In the genomic region with DNA sequence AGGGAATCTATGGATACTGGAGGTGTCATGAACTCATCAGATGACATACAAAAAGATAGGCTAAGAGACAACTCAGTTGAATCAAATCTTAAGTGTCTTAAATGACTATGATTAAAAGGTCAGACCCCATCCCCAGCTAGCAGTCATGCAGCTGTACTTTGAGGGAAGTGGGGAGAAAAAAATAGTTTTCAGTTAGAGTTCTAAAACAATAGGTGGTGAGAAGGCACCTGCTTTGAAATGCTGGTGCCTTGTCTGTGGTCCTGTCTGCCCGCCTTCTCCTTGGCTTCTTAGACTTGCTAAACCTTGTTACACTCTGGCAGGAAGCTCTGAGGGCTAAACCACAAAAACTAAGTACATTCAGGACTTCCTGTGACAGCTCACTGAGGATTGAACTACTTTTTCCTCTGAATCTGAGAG, we compare ENCODE assay signal across 9 cellular contexts. TPM values are rescaled to one million over a fixed set of nuclear protein-coding genes. Genes with fewer than 3 reads are reported as not detected.
DNase-seq lines count a peak whose midpoint lies in the region; ATAC-seq and TF ChIP-seq lines count a peak whose summit lies in the region.
"Had no signal": no experiment of that assay in that cellular context is flagged by ENCODE, and none has a peak within 500 bp of the region (broad histone marks: within the 10 kb centered on the region; RNA-seq: fewer than 3 reads in every experiment).

No MANE protein-coding gene starts in this region.

- H3K9me2 ChIP-seq in Loucy (replicated peaks; ENCODE audit: low read depth, low read length), result no peaks in the 10 kb centered on the region

- H3K36me3 ChIP-seq in Loucy (ENCODE audit: insufficient read depth, low read length), result no peaks in the 10 kb centered on the region

- H2AFZ ChIP-seq in Loucy (ENCODE audit: low read length), result no peak overlapping the region

- H3K9me3 ChIP-seq in Loucy (ENCODE audit: insufficient read depth, low read depth, low read length), result 0 out of 2 replicates have a peak, but pooled peaks cover 5% of the 10 kb centered on the region

- peak; percentile 92 for ATAC-seq in GM21529 (IDR thresholded peaks at IDR 0.05; ENCODE audit: unreplicated experiment)

- H3K79me2 ChIP-seq in Loucy (ENCODE audit: insufficient read depth, low read length), result no peaks in the 10 kb centered on the region

- H3K4me2 ChIP-seq in Loucy (ENCODE audit: low read depth, low read length, poor library complexity, severe bottlenecking), result peak overlapping the region; percentile 75

- H3K9ac ChIP-seq in Loucy (ENCODE audit: low read depth, low read length, poor library complexity, severe bottlenecking), result peak overlapping the region; percentile 54

- TF ChIP-seq CTCF in Loucy (conservative IDR thresholded peaks at IDR 0.05; ENCODE audit: low read length) (no peak), coronary artery (IDR thresholded peaks at IDR 0.05) (no peak)

- peak overlapping the region; percentile 100 for H3K27ac Mint-ChIP-seq in activated T-cell treated with anti-CD3 and anti-CD28 coated beads, Interleukin-2, amount 50 U/mL, for 24 hours

- peak overlapping the region; percentile 94 for H3K4me3 Mint-ChIP-seq in activated T-cell treated with anti-CD3 and anti-CD28 coated beads, Interleukin-2, amount 50 U/mL, for 24 hours

- H3K36me3 Mint-ChIP-seq in activated T-cell treated with anti-CD3 and anti-CD28 coated beads, Interleukin-2, amount 50 U/mL, for 24 hours (ENCODE audit: low read depth), result peaks cover 91% of the 10 kb centered on the region

- peaks cover 6% of the 10 kb centered on the region for H3K9me3 Mint-ChIP-seq in activated T-cell treated with anti-CD3 and anti-CD28 coated beads, Interleukin-2, amount 50 U/mL, for 24 hours

- peaks cover 95% of the 10 kb centered on the region for H3K4me1 Mint-ChIP-seq in activated T-cell treated with anti-CD3 and anti-CD28 coated beads, Interleukin-2, amount 50 U/mL, for 24 hours (ENCODE audit: low read depth)

- no peaks in the 10 kb centered on the region for H3K27me3 ChIP-seq in Loucy (ENCODE audit: insufficient read depth, low read length, poor library complexity, severe bottlenecking)

- DNase-seq in GF-D8 (lab: John Stamatoyannopoulos, UW) (peak; percentile 89), renal cortical epithelial cell (ENCODE audit: low read depth) (peak; percentile 78), NCI-H128 (lab: John Stamatoyannopoulos, UW; ENCODE audit: unreplicated experiment) (no peak), NCI-H1105 treated with DMSO at 0.1 percent for 48 hours (lab: John Stamatoyannopoulos, UW) (no peak), coronary artery (ENCODE audit: low spot score) (no peak)
- peak; percentile 69 for DNase-seq in activated T-cell treated with anti-CD3 and anti-CD28 coated beads, Interleukin-2, amount 50 U/mL, for 24 hours

- H3K4me3 ChIP-seq in Loucy (ENCODE audit: low read length, poor library complexity, severe bottlenecking) (peak overlapping the region; percentile 51), coronary artery (no peak overlapping the region)

- no peak overlapping the region for H3K27ac ChIP-seq in coronary artery

- H3K27me3 Mint-ChIP-seq in activated T-cell treated with anti-CD3 and anti-CD28 coated beads, Interleukin-2, amount 50 U/mL, for 24 hours, result no peaks in the 10 kb centered on the region

- no peaks in the 10 kb centered on the region for H4K20me1 ChIP-seq in Loucy (ENCODE audit: insufficient read depth, low read length, poor library complexity, severe bottlenecking)

- H3K4me1 ChIP-seq in Loucy (ENCODE audit: insufficient read depth, low read length, poor library complexity, severe bottlenecking), result peaks cover 55% of the 10 kb centered on the region

- peaks cover 6% of the 10 kb centered on the region for H3F3A ChIP-seq in Loucy (ENCODE audit: low read depth)

RNA-seq across cellular contexts. Expression of a gene that starts 15.3 kb away (rescaled TPM):
- not detected in 2 replicates for total RNA-seq in renal cortical epithelial cell
- total RNA-seq: glomerular endothelial cell had no signal

Comparison
In these comparisons a context has a peak if more than half of its experiments do, and no peak if none do; other contexts are left out.
1. DNase-seq: peak in GF-D8 (single experiment), activated T-cell treated with anti-CD3 and anti-CD28 coated beads, Interleukin-2, amount 50 U/mL, for 24 hours (single experiment) and renal cortical epithelial cell (single experiment); none in NCI-H128 (single experiment), NCI-H1105 treated with DMSO at 0.1 percent for 48 hours (single experiment) and coronary artery (single experiment).